9 cellular contexts compared by ENCODE assay signal in genomic region chr1:23957096-23957495, GRCh38. TPM values are rescaled to one million over a fixed set of nuclear protein-coding genes. Genes with fewer than 3 reads are reported as not detected.
A peak's percentile ranks its signal among the peaks of the same experiment; 100 is the strongest.
DNase-seq lines count a peak whose midpoint lies in the region; ATAC-seq and TF ChIP-seq lines count a peak whose summit lies in the region.
"Had no signal": no experiment of that assay in that cellular context is flagged by ENCODE, and none has a peak within 500 bp of the region (broad histone marks: within the 10 kb centered on the region; RNA-seq: fewer than 3 reads in every experiment).

No MANE protein-coding gene starts in this region.

- H3K27ac ChIP-seq in C4-2B = peak overlapping the region; percentile 100
- no peak overlapping the region for H3K27ac ChIP-seq in mesendoderm (ENCODE audit: low read depth, low read length)

- no peaks in the 10 kb centered on the region for H3K9me3 Mint-ChIP-seq in activated T-helper 17 cell treated with anti-CD3 and anti-CD28 coated beads, Interleukin-2, amount 50 U/mL, for 72 hours

- H2BK120ac ChIP-seq in mesendoderm (ENCODE audit: low read depth, low read length) = no peak overlapping the region

- WGBS in mesendoderm (ENCODE audit: extremely low coverage, insufficient coverage, low lambda C conversion rate) = no CpG with 5 or more reads among the region's 7 CpGs

- no peak for ATAC-seq in activated T-helper 17 cell treated with anti-CD3 and anti-CD28 coated beads, Interleukin-2, amount 50 U/mL, for 72 hours (replicated peaks)
- ATAC-seq in HG03280 (IDR thresholded peaks at IDR 0.05; ENCODE audit: unreplicated experiment) (no peak), GM21529 (IDR thresholded peaks at IDR 0.05; ENCODE audit: unreplicated experiment) (no peak)
- ATAC-seq: K562 had no signal

- no peak overlapping the region for H3K23ac ChIP-seq in mesendoderm (ENCODE audit: low read length)

- H3K27ac Mint-ChIP-seq in activated T-helper 17 cell treated with anti-CD3 and anti-CD28 coated beads, Interleukin-2, amount 50 U/mL, for 72 hours = no peak overlapping the region

- no peaks in the 10 kb centered on the region for H3K27me3 ChIP-seq in mesendoderm (ENCODE audit: insufficient read depth, low read length, poor library complexity)

- TF ChIP-seq CTCF in C4-2B (conservative IDR thresholded peaks at IDR 0.05) (no peak), LNCaP clone FGC (IDR thresholded peaks at IDR 0.05; ENCODE audit: control insufficient read depth, extremely low read depth, insufficient read depth) (no peak)

- no peak overlapping the region for H3K4me2 ChIP-seq in mesendoderm (ENCODE audit: low read length)

- H3K18ac ChIP-seq in mesendoderm (ENCODE audit: low read length) = no peak overlapping the region

- no peak overlapping the region for H3K4ac ChIP-seq in mesendoderm (ENCODE audit: low read depth, low read length)

- no peak overlapping the region for H2BK5ac ChIP-seq in mesendoderm (ENCODE audit: low read length)

- DNase-seq in LNCaP clone FGC (ENCODE audit: low read depth) = peak; percentile 70
- DNase-seq in mesendoderm = peak; percentile 26
- DNase-seq in SKM-1 (lab: John Stamatoyannopoulos, UW; ENCODE audit: unreplicated experiment) = no peak
- no peak for DNase-seq in T-helper 9 cell

- no peaks in the 10 kb centered on the region for H3K4me1 ChIP-seq in mesendoderm (ENCODE audit: control insufficient read depth, low read depth, low read length)

- no peaks in the 10 kb centered on the region for H3K79me1 ChIP-seq in mesendoderm (ENCODE audit: low read length)

- no peak overlapping the region for H4K5ac ChIP-seq in mesendoderm (ENCODE audit: low read length)

- H3K36me3 ChIP-seq in mesendoderm (ENCODE audit: control insufficient read depth, insufficient read depth, low read length) = no peaks in the 10 kb centered on the region

- no peak overlapping the region for H3K4me3 ChIP-seq in LNCaP clone FGC (ENCODE audit: low read depth, low read length)
- H3K4me3 ChIP-seq in mesendoderm (ENCODE audit: low read length) = no peak overlapping the region
- H3K4me3 ChIP-seq: K562 had no signal

- peak overlapping the region; percentile 9 for H3K56ac ChIP-seq in mesendoderm (ENCODE audit: low read length)

- H3K4me3 Mint-ChIP-seq in activated T-helper 17 cell treated with anti-CD3 and anti-CD28 coated beads, Interleukin-2, amount 50 U/mL, for 72 hours = peak overlapping the region; percentile 89

- H3K36me3 Mint-ChIP-seq in activated T-helper 17 cell treated with anti-CD3 and anti-CD28 coated beads, Interleukin-2, amount 50 U/mL, for 72 hours (ENCODE audit: low read depth) = peaks cover 27% of the 10 kb centered on the region

- H4K8ac ChIP-seq in mesendoderm (ENCODE audit: low read depth, low read length) = no peak overlapping the region

- H3K27me3 Mint-ChIP-seq in activated T-helper 17 cell treated with anti-CD3 and anti-CD28 coated beads, Interleukin-2, amount 50 U/mL, for 72 hours = no peaks in the 10 kb centered on the region

- H2AK5ac ChIP-seq in mesendoderm (ENCODE audit: low read length) = no peak overlapping the region

- H3K79me2 ChIP-seq in mesendoderm (ENCODE audit: control insufficient read depth, insufficient read depth, low read length) = peaks cover 19% of the 10 kb centered on the region

- peaks cover 15% of the 10 kb centered on the region for H3K4me1 Mint-ChIP-seq in activated T-helper 17 cell treated with anti-CD3 and anti-CD28 coated beads, Interleukin-2, amount 50 U/mL, for 72 hours

- H2BK15ac ChIP-seq in mesendoderm (replicated peaks; ENCODE audit: low read depth) = no peak overlapping the region

- no peak overlapping the region for H3K9ac ChIP-seq in mesendoderm (ENCODE audit: low read length)

RNA-seq across cellular contexts. Expression of gene PNRC2, which starts 2.5 kb away (rescaled TPM):
- 100 to 1,000 TPM; 112 to 125 TPM for total RNA-seq in activated T-helper 17 cell treated with anti-CD3 and anti-CD28 coated beads, Interleukin-2, amount 50 U/mL, for 72 hours
- polyA plus RNA-seq in mesendoderm (2013, experiment 1 of 2) = 146 TPM
- 145 TPM for polyA plus RNA-seq in mesendoderm (2013, experiment 2 of 2)

RNA-seq across cellular contexts. Expression of gene SRSF10, which starts 23.0 kb away (rescaled TPM):
- 100 to 1,000 TPM; 168 to 199 TPM for total RNA-seq in activated T-helper 17 cell treated with anti-CD3 and anti-CD28 coated beads, Interleukin-2, amount 50 U/mL, for 72 hours
- 150 TPM for polyA plus RNA-seq in mesendoderm (2013, experiment 1 of 2)
- polyA plus RNA-seq in mesendoderm (2013, experiment 2 of 2) = 150 TPM

RNA-seq across cellular contexts. Expression of gene CNR2, which starts 43.9 kb away (rescaled TPM):
- total RNA-seq in activated T-helper 17 cell treated with anti-CD3 and anti-CD28 coated beads, Interleukin-2, amount 50 U/mL, for 72 hours = under 1 TPM; 0.04 to 0.08 TPM
- not detected for polyA plus RNA-seq in mesendoderm (2013, experiment 1 of 2)
- polyA plus RNA-seq in mesendoderm (2013, experiment 2 of 2) = not detected
- total RNA-seq: K562 had no signal
- polyA plus RNA-seq: K562 had no signal

Comparison
In these comparisons a context has a peak if more than half of its experiments do, and no peak if none do; other contexts are left out.
1. DNase-seq: peak in LNCaP clone FGC (single experiment) and mesendoderm (single experiment); none in SKM-1 (single experiment) and T-helper 9 cell (single experiment).